33 cellular contexts compared by ENCODE assay signal in genomic region chr2:6722574-6722973, GRCh38.
"Had no signal": no experiment of that assay in that cellular context is flagged by ENCODE, and none has a peak within 500 bp of the region (broad histone marks: within the 10 kb centered on the region; RNA-seq: fewer than 3 reads in every experiment).

No MANE protein-coding gene starts in this region.

- H3K4me3 ChIP-seq: adrenal gland, ascending aorta, body of pancreas, breast epithelium, cardiac muscle cell had no signal

- FAIRE-seq: astrocyte, bronchial epithelial cell had no signal

- H3K27ac ChIP-seq: adrenal gland, ascending aorta, body of pancreas, brain microvascular endothelial cell, breast epithelium, cardiac muscle cell had no signal

- ATAC-seq: activated naive CD4-positive, alpha-beta T cell treated with anti-CD3 and anti-CD28 coated beads, Interleukin-2, amount 50 U/mL, for 72 hours; activated naive CD8-positive, alpha-beta T cell treated with anti-CD3 and anti-CD28 coated beads, Interleukin-2, amount 50 U/mL, for 24 hours; activated T-cell treated with anti-CD3 and anti-CD28 coated beads, Interleukin-2, amount 50 U/mL, for 4 hours; activated T-cell treated with anti-CD3 and anti-CD28 coated beads, Interleukin-2, amount 50 U/mL, for 72 hours; activated T-helper 17 cell treated with anti-CD3 and anti-CD28 coated beads, Interleukin-2, amount 50 U/mL, for 72 hours; body of pancreas had no signal

- H3K9me3 ChIP-seq: adrenal gland, ascending aorta, body of pancreas, breast epithelium had no signal

- H3K4me1 ChIP-seq: adrenal gland, ascending aorta, body of pancreas, breast epithelium had no signal

- H3K27me3 ChIP-seq: adrenal gland, ascending aorta, body of pancreas, brain microvascular endothelial cell, breast epithelium, cardiac muscle cell had no signal

- H3K36me3 ChIP-seq: adrenal gland, ascending aorta, brain microvascular endothelial cell, breast epithelium, cardiac muscle cell had no signal

- DNase-seq: activated effector memory CD4-positive, alpha-beta T cell treated with anti-CD3 and anti-CD28 coated beads, Interleukin-2, amount 50 U/mL, for 16 hours; activated effector memory CD4-positive, alpha-beta T cell treated with Interleukin-2 at 50 U/mL for 16 hours; activated gamma-delta T cell; activated gamma-delta T cell treated with Interleukin-2 at 50 U/mL for 16 hours; activated naive CD4-positive, alpha-beta T cell; activated naive CD4-positive, alpha-beta T cell treated with anti-CD3 and anti-CD28 coated beads for 36 hours; activated naive CD4-positive, alpha-beta T cell treated with anti-CD3 and anti-CD28 coated beads, Interleukin-2, amount 10 ng/mL, durations not matched to agents 7 days and 5 days; activated naive CD4-positive, alpha-beta T cell treated with anti-CD3 and anti-CD28 coated beads, Interleukin-2, amount 50 U/mL, for 16 hours; activated naive CD4-positive, alpha-beta T cell treated with Interleukin-2 at 50 U/mL for 16 hours; activated naive CD8-positive, alpha-beta T cell treated with anti-CD3 and anti-CD28 coated beads for 36 hours; activated naive CD8-positive, alpha-beta T cell treated with anti-CD3 and anti-CD28 coated beads, Interleukin-2, amount 10 ng/mL, durations not matched to agents 7 days and 5 days; activated naive CD8-positive, alpha-beta T cell treated with anti-CD3 and anti-CD28 coated beads, Interleukin-2, amount 50 U/mL, for 24 hours; activated T-cell treated with anti-CD3 and anti-CD28 coated beads, Interleukin-2, amount 50 U/mL, for 24 hours; activated T-cell treated with anti-CD3 and anti-CD28 coated beads, Interleukin-2, amount 50 U/mL, for 4 hours; activated T-cell treated with anti-CD3 and anti-CD28 coated beads, Interleukin-2, amount 50 U/mL, for 48 hours; activated T-cell treated with anti-CD3 and anti-CD28 coated beads, Interleukin-2, amount 50 U/mL, for 72 hours; adrenal gland; amniotic stem cell; amygdala; anterior cingulate cortex; aorta; body of pancreas; brain microvascular endothelial cell; caudate nucleus; central memory CD4-positive, alpha-beta T cell; cerebellar nuclear complex had no signal
